In genomic region chr16:68227183-68227793, GRCh38 we compare ENCODE assay signal across 9 cellular contexts. TPM values are rescaled to one million over a fixed set of nuclear protein-coding genes. Genes with fewer than 3 reads are reported as not detected.
A peak's percentile ranks its signal among the peaks of the same experiment; 100 is the strongest.
DNase-seq lines count a peak whose midpoint lies in the region; ATAC-seq and TF ChIP-seq lines count a peak whose summit lies in the region.
"Had no signal": no experiment of that assay in that cellular context is flagged by ENCODE, and none has a peak within 500 bp of the region (broad histone marks: within the 10 kb centered on the region; RNA-seq: fewer than 3 reads in every experiment).

No MANE protein-coding gene starts in this region.

- DNase-seq in CD8-positive, alpha-beta memory T cell, result no peak
- DNase-seq in activated naive CD8-positive, alpha-beta T cell treated with anti-CD3 and anti-CD28 coated beads, Interleukin-2, amount 10 ng/mL, durations not matched to agents 7 days and 5 days, result peak; percentile 39
- DNase-seq in nephron progenitor cell, result no peak
- DNase-seq in NCI-H2171 treated with DMSO at 0.1 percent for 48 hours (lab: John Stamatoyannopoulos, UW), result no peak
- DNase-seq in SKM-1 (lab: John Stamatoyannopoulos, UW; ENCODE audit: unreplicated experiment), result no peak
- DNase-seq: NCI-H1105 treated with DMSO at 0.1 percent for 48 hours had no signal

- H3K36me3 Mint-ChIP-seq in CD8-positive, alpha-beta memory T cell, result peaks cover 0 to 60% (median 0%) of the 10 kb centered on the region in 3 donors
- peaks cover 10% of the 10 kb centered on the region for H3K36me3 Mint-ChIP-seq in activated naive CD8-positive, alpha-beta T cell treated with anti-CD3 and anti-CD28 coated beads, Interleukin-2, amount 10 ng/mL, durations not matched to agents 7 days and 5 days
- H3K36me3 Mint-ChIP-seq in nephron progenitor cell (ENCODE audit: low read depth), result no peaks in the 10 kb centered on the region

- H3K9me3 Mint-ChIP-seq in CD8-positive, alpha-beta memory T cell, result no peaks in the 10 kb centered on the region
- no peaks in the 10 kb centered on the region for H3K9me3 Mint-ChIP-seq in activated naive CD8-positive, alpha-beta T cell treated with anti-CD3 and anti-CD28 coated beads, Interleukin-2, amount 10 ng/mL, durations not matched to agents 7 days and 5 days
- H3K9me3 Mint-ChIP-seq in nephron progenitor cell, result no peaks in the 10 kb centered on the region

- H3K27ac ChIP-seq in CD8-positive, alpha-beta memory T cell (ENCODE audit: low read depth, low read length), result no peak overlapping the region

- H3K36me3 ChIP-seq in CD8-positive, alpha-beta memory T cell (ENCODE audit: insufficient read depth, low read length), result peaks cover 10% of the 10 kb centered on the region

- no peak overlapping the region for H3K4me3 ChIP-seq in CD8-positive, alpha-beta memory T cell (ENCODE audit: low read length)

- H3K4me1 Mint-ChIP-seq in CD8-positive, alpha-beta memory T cell, result peaks cover 22 to 42% (median 40%) of the 10 kb centered on the region in 3 donors
- peaks cover 34% of the 10 kb centered on the region for H3K4me1 Mint-ChIP-seq in activated naive CD8-positive, alpha-beta T cell treated with anti-CD3 and anti-CD28 coated beads, Interleukin-2, amount 10 ng/mL, durations not matched to agents 7 days and 5 days
- H3K4me1 Mint-ChIP-seq in nephron progenitor cell, result peaks cover 16% of the 10 kb centered on the region

- POLR2A ChIA-PET in CD8-positive, alpha-beta memory T cell (lab: Charles Lee), result no interaction called here
- POLR2A ChIA-PET in activated naive CD8-positive, alpha-beta T cell treated with anti-CD3 and anti-CD28 coated beads, Interleukin-2, amount 10 ng/mL, durations not matched to agents 7 days and 5 days (lab: Charles Lee), result interaction anchor here (0.7 to 1.5 kb wide), 7 partner anchors 9 to 290 kb away, joined by 3 to 7 read pairs (median 3); partner anchors contain the start of genes NFATC3 and PSMB10

- H3K4me3 Mint-ChIP-seq in CD8-positive, alpha-beta memory T cell, result peak overlapping the region in 1 of 7 donors; percentile 2
- H3K4me3 Mint-ChIP-seq in activated naive CD8-positive, alpha-beta T cell treated with anti-CD3 and anti-CD28 coated beads, Interleukin-2, amount 10 ng/mL, durations not matched to agents 7 days and 5 days, result peak overlapping the region; percentile 43
- H3K4me3 Mint-ChIP-seq in nephron progenitor cell, result no peak overlapping the region

- TF ChIP-seq CTCF in nephron progenitor cell (IDR thresholded peaks at IDR 0.05), result no peak

- H3K9me3 ChIP-seq in CD8-positive, alpha-beta memory T cell (ENCODE audit: low read length), result no peaks in the 10 kb centered on the region

- H3K27ac Mint-ChIP-seq in CD8-positive, alpha-beta memory T cell, result peak overlapping the region in 7 of 8 donors; percentile 7 to 77 (median 42)
- peak overlapping the region; percentile 69 for H3K27ac Mint-ChIP-seq in activated naive CD8-positive, alpha-beta T cell treated with anti-CD3 and anti-CD28 coated beads, Interleukin-2, amount 10 ng/mL, durations not matched to agents 7 days and 5 days
- H3K27ac Mint-ChIP-seq in nephron progenitor cell, result peak overlapping the region; percentile 69

- peaks cover 32% of the 10 kb centered on the region for H3K4me1 ChIP-seq in CD8-positive, alpha-beta memory T cell (ENCODE audit: insufficient read depth, low read length)

- peak; percentile 41 for ATAC-seq in GM21447 (IDR thresholded peaks at IDR 0.05; ENCODE audit: unreplicated experiment)
- peak; percentile 86 for ATAC-seq in activated naive CD8-positive, alpha-beta T cell treated with anti-CD3 and anti-CD28 coated beads, Interleukin-2, amount 10 ng/mL, durations not matched to agents 7 days and 5 days (ENCODE audit: low read depth)
- no peak for ATAC-seq in HG02970 (IDR thresholded peaks at IDR 0.05; ENCODE audit: low FRiP score, unreplicated experiment)
- no peak for ATAC-seq in GM21825 (IDR thresholded peaks at IDR 0.05; ENCODE audit: unreplicated experiment)

- peaks cover 0 to 4% of the 10 kb centered on the region in 2 donors for H3K27me3 Mint-ChIP-seq in CD8-positive, alpha-beta memory T cell
- H3K27me3 Mint-ChIP-seq in activated naive CD8-positive, alpha-beta T cell treated with anti-CD3 and anti-CD28 coated beads, Interleukin-2, amount 10 ng/mL, durations not matched to agents 7 days and 5 days, result no peaks in the 10 kb centered on the region
- peaks cover 8% of the 10 kb centered on the region for H3K27me3 Mint-ChIP-seq in nephron progenitor cell (ENCODE audit: low read depth, poor library complexity)

- no peaks in the 10 kb centered on the region for H3K27me3 ChIP-seq in CD8-positive, alpha-beta memory T cell (ENCODE audit: insufficient read depth, low read length, poor library complexity, severe bottlenecking)

- CTCF ChIA-PET in CD8-positive, alpha-beta memory T cell (lab: Charles Lee), result interaction anchor here (0.9 to 2.9 kb wide), 5 partner anchors 8 to 235 kb away, joined by 3 to 12 read pairs (median 3); partner anchors contain the start of gene NFATC3

RNA-seq across cellular contexts. Expression of gene ESRP2, which starts 8.6 kb away (rescaled TPM):
- under 1 TPM; 0.11 to 0.27 TPM for total RNA-seq in CD8-positive, alpha-beta memory T cell
- 0.32 TPM for polyA plus RNA-seq in CD8-positive, alpha-beta memory T cell
- under 1 TPM in 1 of 2 experiments, not detected in 1; 0.86 TPM for total RNA-seq in activated naive CD8-positive, alpha-beta T cell treated with anti-CD3 and anti-CD28 coated beads, Interleukin-2, amount 10 ng/mL, durations not matched to agents 7 days and 5 days

RNA-seq across cellular contexts. Expression of gene PLA2G15, which starts 17.9 kb away (rescaled TPM):
- total RNA-seq in CD8-positive, alpha-beta memory T cell, result 1 to 10 TPM; 9.0 to 9.4 TPM
- 11.0 TPM for polyA plus RNA-seq in CD8-positive, alpha-beta memory T cell
- total RNA-seq in activated naive CD8-positive, alpha-beta T cell treated with anti-CD3 and anti-CD28 coated beads, Interleukin-2, amount 10 ng/mL, durations not matched to agents 7 days and 5 days, result 10 to 100 TPM; 10.8 to 12.5 TPM

RNA-seq across cellular contexts. Expression of gene SLC7A6, which starts 37.0 kb away (rescaled TPM):
- 10 to 100 TPM; 91.2 to 94.9 TPM for total RNA-seq in CD8-positive, alpha-beta memory T cell
- 18.7 TPM for polyA plus RNA-seq in CD8-positive, alpha-beta memory T cell
- total RNA-seq in activated naive CD8-positive, alpha-beta T cell treated with anti-CD3 and anti-CD28 coated beads, Interleukin-2, amount 10 ng/mL, durations not matched to agents 7 days and 5 days, result 100 to 1,000 TPM; 110 to 113 TPM

Comparison
In these comparisons a context has a peak if more than half of its experiments do, and no peak if none do; other contexts are left out.
1. ATAC-seq: peak in GM21447 (single experiment) and activated naive CD8-positive, alpha-beta T cell treated with anti-CD3 and anti-CD28 coated beads, Interleukin-2, amount 10 ng/mL, durations not matched to agents 7 days and 5 days (single experiment); none in HG02970 (single experiment) and GM21825 (single experiment).
2. Peak in every context shown above with its lines, with median percentiles within 50 percentile points of each other: H3K27ac Mint-ChIP-seq.